Comparison of ENCODE assay signal across 17 cellular contexts in genomic region chr17:17790673-17791464, GRCh38. TPM values are rescaled to one million over a fixed set of nuclear protein-coding genes. Genes with fewer than 3 reads are reported as not detected.
DNase-seq lines count a peak whose midpoint lies in the region; ATAC-seq, FAIRE-seq and TF ChIP-seq lines count a peak whose summit lies in the region.
"Had no signal": no experiment of that assay in that cellular context is flagged by ENCODE, and none has a peak within 500 bp of the region (broad histone marks: within the 10 kb centered on the region; RNA-seq: fewer than 3 reads in every experiment).

No MANE protein-coding gene starts in this region.

- CTCF ChIA-PET in A673 (lab: Charles Lee) (no interaction called here), HEK293 (lab: Yijun Ruan, JAX) (interaction anchor here (0.6 to 1.0 kb wide), 2 partner anchors 63 to 554 kb away, joined by 3 to 4 read pairs; no protein-coding TSS in a partner anchor)

- H3K79me2 ChIP-seq in astrocyte (ENCODE audit: insufficient read depth, low read length) = peaks cover 50% of the 10 kb centered on the region

- H3K27ac ChIP-seq in A673 (ENCODE audit: low read depth, low read length, poor library complexity, severe bottlenecking) (peak overlapping the region; percentile 63), HEK293 (ENCODE audit: extremely low read depth, low read depth, low read length) (no peak overlapping the region), astrocyte (ENCODE audit: low read depth, low read length) (no peak overlapping the region)
- H3K27ac ChIP-seq: colonic mucosa had no signal

- ATAC-seq in GM18511 (IDR thresholded peaks at IDR 0.05; ENCODE audit: unreplicated experiment) (no peak), GM18861 (IDR thresholded peaks at IDR 0.05; ENCODE audit: unreplicated experiment) (no peak)
- ATAC-seq: mucosa of descending colon; stimulated activated naive CD8-positive, alpha-beta T cell treated with anti-CD3 and anti-CD28 coated beads, Interleukin-15, amount 100 ng/mL, for 72 hours had no signal

- H4K20me1 ChIP-seq in astrocyte (ENCODE audit: insufficient read depth, low read length) = peaks cover 95% of the 10 kb centered on the region

- H3K4me3 ChIP-seq in A673 (ENCODE audit: low read depth, low read length, poor library complexity, severe bottlenecking) (peak overlapping the region; percentile 17), HEK293 (ENCODE audit: low read depth, low read length) (no peak overlapping the region), astrocyte (ENCODE audit: insufficient read depth, low read depth, low read length) (no peak overlapping the region), mucosa of stomach (ENCODE audit: low read length) (no peak overlapping the region)
- H3K4me3 ChIP-seq: colonic mucosa, mucosa of descending colon had no signal

- no TSS peak for BruUV-seq in A673 (replicated peaks; lab: Mats Ljungman, UMichigan)

- TF ChIP-seq CTCF in A673 (conservative IDR thresholded peaks at IDR 0.05; ENCODE audit: low read depth, low read length) (no peak), HEK293 (tag by site-specific recombination; IDR thresholded peaks at IDR 0.05) (no peak), astrocyte (IDR thresholded peaks at IDR 0.05; ENCODE audit: insufficient read depth, low read depth, low read length) (no peak)

- peak overlapping the region; percentile 26 for H3K27ac Mint-ChIP-seq in astrocyte (ENCODE audit: unreplicated experiment)
- H3K27ac Mint-ChIP-seq: stimulated activated naive CD8-positive, alpha-beta T cell treated with anti-CD3 and anti-CD28 coated beads, Interleukin-15, amount 100 ng/mL, for 72 hours had no signal

- H3K27me3 ChIP-seq in A673 (replicated peaks; ENCODE audit: insufficient read depth, low read depth, low read length, poor library complexity) (no peaks in the 10 kb centered on the region), astrocyte (ENCODE audit: insufficient read depth, low read length) (no peaks in the 10 kb centered on the region), mucosa of stomach (ENCODE audit: control insufficient read depth, insufficient read depth, low read length) (no peaks in the 10 kb centered on the region)
- H3K27me3 ChIP-seq: colonic mucosa had no signal

- intact Hi-C loops in A673 (cut with micrococcal nuclease; ENCODE audit: unreplicated experiment) = loop anchor here (5.0 kb wide), 2 partner anchors 94 to 109 kb away; partner anchors contain the start of gene RAI1

- H3K9ac ChIP-seq in astrocyte (ENCODE audit: low read length) = no peak overlapping the region
- peak overlapping the region; percentile 39 for H3K9ac ChIP-seq in mucosa of stomach (ENCODE audit: low read length)

- H3K27me3 Mint-ChIP-seq in astrocyte (ENCODE audit: low read depth, unreplicated experiment) = no peaks in the 10 kb centered on the region
- H3K27me3 Mint-ChIP-seq: stimulated activated naive CD8-positive, alpha-beta T cell treated with anti-CD3 and anti-CD28 coated beads, Interleukin-15, amount 100 ng/mL, for 72 hours had no signal

- no peak overlapping the region for H3K4me2 ChIP-seq in astrocyte (ENCODE audit: low read length)

- H3K4me1 ChIP-seq in A673 (ENCODE audit: insufficient read depth, low read length, poor library complexity, severe bottlenecking) (peaks cover 76% of the 10 kb centered on the region), HEK293 (ENCODE audit: control insufficient read depth, insufficient read depth, low read length) (peaks cover 2% of the 10 kb centered on the region), astrocyte (ENCODE audit: insufficient read depth, low read length) (peaks cover 14% of the 10 kb centered on the region), mucosa of stomach (ENCODE audit: control insufficient read depth, insufficient read depth, low read length) (peaks cover 38% of the 10 kb centered on the region)

- peak; percentile 44 for DNase-seq in A673 (ENCODE audit: low spot score)
- no peak for DNase-seq in astrocyte (ENCODE audit: low read depth)
- DNase-seq in AG08395 (ENCODE audit: low spot score) = no peak
- no peak for DNase-seq in DMS114 treated with DMSO at 0.1 percent for 48 hours (lab: John Stamatoyannopoulos, UW; ENCODE audit: unreplicated experiment)
- DNase-seq: activated CD4-positive, CD25-positive, alpha-beta regulatory T cell; activated effector memory CD4-positive, alpha-beta T cell treated with anti-CD3 and anti-CD28 coated beads, Interleukin-2, amount 50 U/mL, for 16 hours; aorta; colonic mucosa; DMS153; erythroblast; kidney; mucosa of descending colon; stimulated activated naive CD8-positive, alpha-beta T cell treated with anti-CD3 and anti-CD28 coated beads, Interleukin-15, amount 100 ng/mL, for 72 hours had no signal

- H3K4me3 Mint-ChIP-seq in astrocyte (ENCODE audit: unreplicated experiment) = no peak overlapping the region

- H3K9me3 Mint-ChIP-seq in astrocyte (ENCODE audit: unreplicated experiment) = no peaks in the 10 kb centered on the region
- H3K9me3 Mint-ChIP-seq: stimulated activated naive CD8-positive, alpha-beta T cell treated with anti-CD3 and anti-CD28 coated beads, Interleukin-15, amount 100 ng/mL, for 72 hours had no signal

- no peak for FAIRE-seq in astrocyte (lab: Jason Lieb, UNC)
- FAIRE-seq: kidney had no signal

- POLR2A ChIA-PET in A673 (lab: Charles Lee; ENCODE audit: low non-redundant PET) (interaction anchor here (0.6 kb wide), 1 partner anchor 57 kb away, joined by 3 read pairs; no protein-coding TSS in a partner anchor), HEK293 (lab: Yijun Ruan, JAX) (interaction anchor here (1.0 kb wide), 1 partner anchor 10 kb away, joined by 4 read pairs; no protein-coding TSS in a partner anchor)

- H3K4me1 Mint-ChIP-seq in astrocyte (ENCODE audit: low read depth, unreplicated experiment) = peaks cover 17% of the 10 kb centered on the region

- H3K36me3 ChIP-seq in A673 (ENCODE audit: insufficient read depth, low read length, poor library complexity, severe bottlenecking) = peaks cover 24% of the 10 kb centered on the region
- peaks cover 0 to 31% of the 10 kb centered on the region in 2 experiments; a peak in 1 of 3 replicates for H3K36me3 ChIP-seq in HEK293 (ENCODE audit: control insufficient read depth in 2 of 2, insufficient read depth in 1 of 2, low read length in 2 of 2)
- H3K36me3 ChIP-seq in astrocyte (ENCODE audit: insufficient read depth, low read length) = no peaks in the 10 kb centered on the region
- no peaks in the 10 kb centered on the region for H3K36me3 ChIP-seq in mucosa of stomach (ENCODE audit: control insufficient read depth, insufficient read depth, low read length)
- H3K36me3 ChIP-seq: colonic mucosa had no signal

- H2AFZ ChIP-seq in astrocyte (ENCODE audit: low read depth, low read length) = no peak overlapping the region

- H3K9me3 ChIP-seq in A673 (ENCODE audit: low read depth, low read length, poor library complexity, severe bottlenecking) (no peaks in the 10 kb centered on the region), HEK293 (ENCODE audit: control insufficient read depth, insufficient read depth, low read depth, low read length) (no peaks in the 10 kb centered on the region), astrocyte (ENCODE audit: insufficient read depth, low read depth, low read length) (no peaks in the 10 kb centered on the region), mucosa of stomach (ENCODE audit: control insufficient read depth, low read length) (no peaks in the 10 kb centered on the region)
- H3K9me3 ChIP-seq: colonic mucosa, mucosa of descending colon had no signal

- peaks cover 7% of the 10 kb centered on the region for H3K36me3 Mint-ChIP-seq in astrocyte (ENCODE audit: low read depth, unreplicated experiment)

TF ChIP-seq in HEK293, 187 proteins besides CTCF, POLR2A, EP300 and RAD21:
- TF ChIP-seq, protein P1, sequence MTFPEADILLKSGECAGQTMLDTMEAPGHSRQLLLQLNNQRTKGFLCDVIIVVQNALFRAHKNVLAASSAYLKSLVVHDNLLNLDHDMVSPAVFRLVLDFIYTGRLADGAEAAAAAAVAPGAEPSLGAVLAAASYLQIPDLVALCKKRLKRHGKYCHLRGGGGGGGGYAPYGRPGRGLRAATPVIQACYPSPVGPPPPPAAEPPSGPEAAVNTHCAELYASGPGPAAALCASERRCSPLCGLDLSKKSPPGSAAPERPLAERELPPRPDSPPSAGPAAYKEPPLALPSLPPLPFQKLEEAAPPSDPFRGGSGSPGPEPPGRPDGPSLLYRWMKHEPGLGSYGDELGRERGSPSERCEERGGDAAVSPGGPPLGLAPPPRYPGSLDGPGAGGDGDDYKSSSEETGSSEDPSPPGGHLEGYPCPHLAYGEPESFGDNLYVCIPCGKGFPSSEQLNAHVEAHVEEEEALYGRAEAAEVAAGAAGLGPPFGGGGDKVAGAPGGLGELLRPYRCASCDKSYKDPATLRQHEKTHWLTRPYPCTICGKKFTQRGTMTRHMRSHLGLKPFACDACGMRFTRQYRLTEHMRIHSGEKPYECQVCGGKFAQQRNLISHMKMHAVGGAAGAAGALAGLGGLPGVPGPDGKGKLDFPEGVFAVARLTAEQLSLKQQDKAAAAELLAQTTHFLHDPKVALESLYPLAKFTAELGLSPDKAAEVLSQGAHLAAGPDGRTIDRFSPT (tag by site-specific recombination; IDR thresholded peaks at IDR 0.05) = 0 out of 2 replicates have a peak, but pooled peaks have one; percentile 39
- TF ChIP-seq ZNF530 (tag by site-specific recombination; IDR thresholded peaks at IDR 0.05; ENCODE audit: low read depth) = no peak

RNA-seq across cellular contexts. Expression of gene SREBF1, which starts 45.9 kb away (rescaled TPM):
- 240 and 328 TPM in 2 replicates for total RNA-seq in A673 (2021)
- 59.2 and 65.6 TPM in 2 replicates for total RNA-seq in astrocyte
